11 cellular contexts compared by ENCODE assay signal in genomic region chr7:2417178-2417577, GRCh38. TPM values are rescaled to one million over a fixed set of nuclear protein-coding genes. Genes with fewer than 3 reads are reported as not detected.
DNase-seq lines count a peak whose midpoint lies in the region; ATAC-seq and TF ChIP-seq lines count a peak whose summit lies in the region.
"Not testable (repeated sequence)": the region's sequence is repeated elsewhere in the genome, so short reads cannot be mapped to it uniquely, and the experiment has no call there.
"Had no signal": no experiment of that assay in that cellular context is flagged by ENCODE, and none has a peak within 500 bp of the region (broad histone marks: within the 10 kb centered on the region; RNA-seq: fewer than 3 reads in every experiment).

No MANE protein-coding gene starts in this region.

- H2BK20ac ChIP-seq in H9 (ENCODE audit: low read depth, low read length, poor library complexity, severe bottlenecking) = not testable (repeated sequence)

- TF ChIP-seq CTCF in CD8-positive, alpha-beta T cell (IDR thresholded peaks at IDR 0.05); H9 (conservative IDR thresholded peaks at IDR 0.05); WTC11 (IDR thresholded peaks at IDR 0.05): not testable (repeated sequence)

- not testable (repeated sequence) for H3K4me2 ChIP-seq in H9 (ENCODE audit: insufficient read depth, insufficient read length, low read length)

- H3K18ac ChIP-seq in H9 (ENCODE audit: insufficient read length, low read depth, low read length) = not testable (repeated sequence)

- H3K56ac ChIP-seq in H9 (ENCODE audit: insufficient read length, low read depth, low read length) = not testable (repeated sequence)

- H3K4me3 ChIP-seq in CD8-positive, alpha-beta T cell (ENCODE audit: low read depth, low read length); stomach smooth muscle (ENCODE audit: low read length in 2 of 2): not testable (repeated sequence)

- intact Hi-C loops in CD8-positive, alpha-beta T cell (cut with DNase I, micrococcal nuclease); Right ventricle myocardium superior (cut with DNase I): not testable (repeated sequence)

- not testable (repeated sequence) for H3K79me2 ChIP-seq in H9 (ENCODE audit: insufficient read depth, low read length)

- H3K27me3 ChIP-seq in CD8-positive, alpha-beta T cell (ENCODE audit: insufficient read depth, low read length); H9 (ENCODE audit: insufficient read depth, low read length); stomach smooth muscle (ENCODE audit: control insufficient read depth in 1 of 2, insufficient read depth in 2 of 2, low read length in 2 of 2): not testable (repeated sequence)

- not testable (repeated sequence) for H3K9me3 ChIP-seq in CD8-positive, alpha-beta T cell (ENCODE audit: low read length); H9 (ENCODE audit: control insufficient read depth, low read depth, low read length); KOPT-K1 (ENCODE audit: insufficient read depth, low read length, poor library complexity, severe bottlenecking); stomach smooth muscle (ENCODE audit: control insufficient read depth in 2 of 2, low read length in 2 of 2)

- not testable (repeated sequence) for H3K4me3 Mint-ChIP-seq in CD8-positive, alpha-beta T cell; H9; WTC11; central memory CD8-positive, alpha-beta T cell; natural killer cell treated with Interleukin-12 subunit alpha and Interleukin-12 subunit beta and Interleukin-15 and Interleukin-18, amount 100 ng/mL, for 72 hours

- peaks cover 24% of the 10 kb centered on the region for H3K4me1 ChIP-seq in CD8-positive, alpha-beta T cell (ENCODE audit: insufficient read depth, low read length)
- not testable (repeated sequence) for H3K4me1 ChIP-seq in H9 (ENCODE audit: insufficient read depth, low read length); stomach smooth muscle (ENCODE audit: control insufficient read depth, insufficient read depth, low read length)

- H3K4me1 Mint-ChIP-seq in CD8-positive, alpha-beta T cell (ENCODE audit: low read depth) = peaks cover 52% of the 10 kb centered on the region
- H3K4me1 Mint-ChIP-seq in H9 (peaks cover 18 to 35% of the 10 kb centered on the region in 2 experiments), WTC11 (peaks cover 16% of the 10 kb centered on the region)
- peaks cover 50% of the 10 kb centered on the region for H3K4me1 Mint-ChIP-seq in central memory CD8-positive, alpha-beta T cell
- H3K4me1 Mint-ChIP-seq in natural killer cell treated with Interleukin-12 subunit alpha and Interleukin-12 subunit beta and Interleukin-15 and Interleukin-18, amount 100 ng/mL, for 72 hours (ENCODE audit: low read depth in 2 of 2) = peaks cover 53 to 62% of the 10 kb centered on the region in 2 donors

- H4K20me1 ChIP-seq in H9 (ENCODE audit: control insufficient read depth, insufficient read depth, insufficient read length) = not testable (repeated sequence)

- H4K5ac ChIP-seq in H9 (ENCODE audit: insufficient read length, low read depth, low read length) = not testable (repeated sequence)

- not testable (repeated sequence) for H3K9ac ChIP-seq in H9 (ENCODE audit: extremely low read depth, insufficient read length, low read length); stomach smooth muscle (ENCODE audit: low read length in 2 of 2)

- H3K79me1 ChIP-seq in H9 (ENCODE audit: insufficient read depth, low read depth, low read length, poor library complexity, severe bottlenecking) = not testable (repeated sequence)

- not testable (repeated sequence) for H2AK5ac ChIP-seq in H9 (ENCODE audit: insufficient read length, low read length)

- H3K23ac ChIP-seq in H9 (ENCODE audit: insufficient read length, low read depth, low read length) = not testable (repeated sequence)

- not testable (repeated sequence) for H3K27ac ChIP-seq in CD8-positive, alpha-beta T cell (ENCODE audit: low read depth, low read length); H9 (ENCODE audit: insufficient read length, low read depth, low read length)
- peak overlapping the region; percentile 61 for H3K27ac ChIP-seq in KOPT-K1 (ENCODE audit: low read depth, low read length, poor library complexity, severe bottlenecking)
- H3K27ac ChIP-seq in stomach smooth muscle (ENCODE audit: low read length) = peak overlapping the region; percentile 11

- H3K23me2 ChIP-seq in H9 (ENCODE audit: insufficient read length, low read depth, low read length, poor library complexity, severe bottlenecking) = not testable (repeated sequence)

- DNase-seq in CD8-positive, alpha-beta T cell; H9; WTC11 (ENCODE audit: low spot score); central memory CD8-positive, alpha-beta T cell (ENCODE audit: low spot score in 2 of 2); natural killer cell treated with Interleukin-12 subunit alpha and Interleukin-12 subunit beta and Interleukin-15 and Interleukin-18, amount 100 ng/mL, for 72 hours (ENCODE audit: low spot score): not testable (repeated sequence)
- DNase-seq in Right ventricle myocardium superior = peak; percentile 0

- H3K27ac Mint-ChIP-seq in CD8-positive, alpha-beta T cell = peak overlapping the region; percentile 84
- peak overlapping the region in 2 of 3 experiments; percentile 59 to 74; a peak in 2 of 7 replicates for H3K27ac Mint-ChIP-seq in H9
- H3K27ac Mint-ChIP-seq in WTC11 = not testable (repeated sequence)
- H3K27ac Mint-ChIP-seq in central memory CD8-positive, alpha-beta T cell (ENCODE audit: low read depth) = peak overlapping the region; percentile 78
- peak overlapping the region; percentile 83 to 91 for H3K27ac Mint-ChIP-seq in natural killer cell treated with Interleukin-12 subunit alpha and Interleukin-12 subunit beta and Interleukin-15 and Interleukin-18, amount 100 ng/mL, for 72 hours

- not testable (repeated sequence) for H3K36me3 ChIP-seq in CD8-positive, alpha-beta T cell (ENCODE audit: insufficient read depth, low read length); stomach smooth muscle (ENCODE audit: control insufficient read depth in 2 of 2, insufficient read depth in 2 of 2, low read length in 2 of 2)
- peaks cover 63% of the 10 kb centered on the region for H3K36me3 ChIP-seq in KOPT-K1 (ENCODE audit: insufficient read depth, low read length)

- H2BK15ac ChIP-seq in H9 (ENCODE audit: low read depth, low read length) = not testable (repeated sequence)

- not testable (repeated sequence) for H3K4ac ChIP-seq in H9 (ENCODE audit: low read depth, low read length)

- H3K9me3 Mint-ChIP-seq in CD8-positive, alpha-beta T cell; H9; WTC11; central memory CD8-positive, alpha-beta T cell; natural killer cell treated with Interleukin-12 subunit alpha and Interleukin-12 subunit beta and Interleukin-15 and Interleukin-18, amount 100 ng/mL, for 72 hours: not testable (repeated sequence)

- not testable (repeated sequence) for H2BK12ac ChIP-seq in H9 (ENCODE audit: insufficient read length, low read depth, low read length)

- H3K36me3 Mint-ChIP-seq in CD8-positive, alpha-beta T cell = peaks cover 15% of the 10 kb centered on the region
- peaks cover 3 to 14% (median 5%) of the 10 kb centered on the region in 3 experiments; a peak in 5 of 7 replicates for H3K36me3 Mint-ChIP-seq in H9 (ENCODE audit: insufficient read depth in 1 of 3, low read depth in 3 of 3)
- H3K36me3 Mint-ChIP-seq in WTC11; natural killer cell treated with Interleukin-12 subunit alpha and Interleukin-12 subunit beta and Interleukin-15 and Interleukin-18, amount 100 ng/mL, for 72 hours: not testable (repeated sequence)
- peaks cover 26% of the 10 kb centered on the region for H3K36me3 Mint-ChIP-seq in central memory CD8-positive, alpha-beta T cell (ENCODE audit: insufficient read depth)

- CTCF ChIA-PET in CD8-positive, alpha-beta T cell (lab: Charles Lee) = interaction anchor here (1.8 kb wide), 2 partner anchors 10 to 34 kb away, joined by 6 to 8 read pairs; no protein-coding TSS in a partner anchor
- CTCF ChIA-PET in WTC11 (lab: Charles Lee) = interaction anchor here (0.6 to 2.7 kb wide), 3 partner anchors 14 to 293 kb away, joined by 3 to 11 read pairs (median 3); no protein-coding TSS in a partner anchor

- H4K8ac ChIP-seq in H9 (replicated peaks; ENCODE audit: insufficient read length, low read depth, low read length) = not testable (repeated sequence)

- POLR2A ChIA-PET in CD8-positive, alpha-beta T cell (lab: Charles Lee) = interaction anchor here (1.0 kb wide), 1 partner anchor 10 kb away, joined by 4 read pairs; no protein-coding TSS in a partner anchor
- POLR2A ChIA-PET in WTC11 (lab: Charles Lee) = interaction anchor here (0.6 kb wide), 1 partner anchor 32 kb away, joined by 3 read pairs; no protein-coding TSS in a partner anchor

- H3K14ac ChIP-seq in H9 (ENCODE audit: insufficient read depth, low read length) = not testable (repeated sequence)

- H3T11ph ChIP-seq in H9 (ENCODE audit: low read length) = not testable (repeated sequence)

- not testable (repeated sequence) for H4K91ac ChIP-seq in H9 (ENCODE audit: insufficient read length, low read depth, low read length)

- no CpG with 5 or more reads among the region's 3 CpGs for WGBS in H9 (ENCODE audit: extremely low coverage, insufficient read length, low lambda C conversion rate)

- H2BK120ac ChIP-seq in H9 (ENCODE audit: low read depth, low read length, poor library complexity, severe bottlenecking) = not testable (repeated sequence)

- not testable (repeated sequence) for ATAC-seq in CD8-positive, alpha-beta T cell; WTC11; central memory CD8-positive, alpha-beta T cell (replicated peaks; ENCODE audit: extremely low read depth, poor library complexity, severe bottlenecking); Right ventricle myocardium superior (ENCODE audit: poor library complexity); natural killer cell treated with Interleukin-12 subunit alpha and Interleukin-12 subunit beta and Interleukin-15 and Interleukin-18, amount 100 ng/mL, for 72 hours

- not testable (repeated sequence) for H2BK5ac ChIP-seq in H9 (ENCODE audit: insufficient read length, low read length)

- not testable (repeated sequence) for H2AFZ ChIP-seq in H9 (ENCODE audit: low read length)

- H3K27me3 Mint-ChIP-seq in CD8-positive, alpha-beta T cell (ENCODE audit: low read depth); H9 (ENCODE audit: low read depth); WTC11 (ENCODE audit: low read depth); central memory CD8-positive, alpha-beta T cell; natural killer cell treated with Interleukin-12 subunit alpha and Interleukin-12 subunit beta and Interleukin-15 and Interleukin-18, amount 100 ng/mL, for 72 hours: not testable (repeated sequence)

RNA-seq across cellular contexts. Expression of gene CHST12, which starts 13.8 kb away (rescaled TPM):
- total RNA-seq in CD8-positive, alpha-beta T cell = 10 to 100 TPM; 10.3 to 11.7 TPM
- total RNA-seq in H9 (2021) (18.4 and 19.3 TPM in 2 replicates), WTC11 (2021) (18.3 to 21.7 TPM (median 20.7 TPM) in 3 replicates), Right ventricle myocardium superior (14.8 TPM)
- total RNA-seq in natural killer cell treated with Interleukin-12 subunit alpha and Interleukin-12 subunit beta and Interleukin-15 and Interleukin-18, amount 100 ng/mL, for 72 hours = 10 to 100 TPM; 29.6 to 31.7 TPM

RNA-seq across cellular contexts. Expression of gene GRIFIN, which starts 59.0 kb away (rescaled TPM):
- not detected for total RNA-seq in CD8-positive, alpha-beta T cell
- not detected in 2 replicates for total RNA-seq in H9 (2021)
- not detected in 3 replicates for total RNA-seq in WTC11 (2021)
- not detected for total RNA-seq in Right ventricle myocardium superior
- total RNA-seq in natural killer cell treated with Interleukin-12 subunit alpha and Interleukin-12 subunit beta and Interleukin-15 and Interleukin-18, amount 100 ng/mL, for 72 hours = not detected
- total RNA-seq: CD4-positive, alpha-beta memory T cell; GM12878; GM23338 had no signal
